ENCODE assay signal across 39 cellular contexts in the genomic region with DNA sequence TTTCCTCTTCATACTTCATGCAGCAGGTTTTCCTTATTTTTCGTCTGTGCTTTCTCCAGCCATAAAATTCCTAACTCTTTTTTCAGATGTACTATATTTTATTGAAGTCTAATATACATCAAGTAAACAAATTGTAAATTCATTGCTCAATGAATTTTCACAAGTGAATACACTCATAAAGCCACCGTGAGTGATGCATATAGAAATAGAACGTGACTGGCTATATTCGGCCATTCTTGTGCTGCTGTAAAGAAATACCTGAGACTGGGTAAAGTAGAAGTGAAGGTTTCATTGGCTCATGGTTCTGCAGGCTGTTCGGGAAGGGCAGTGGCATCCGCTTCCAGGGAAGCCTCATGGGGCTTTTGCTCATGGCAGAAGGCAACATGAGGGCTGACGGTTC.
"Had no signal": no experiment of that assay in that cellular context is flagged by ENCODE, and none has a peak within 500 bp of the region (broad histone marks: within the 10 kb centered on the region; RNA-seq: fewer than 3 reads in every experiment).

No MANE protein-coding gene starts in this region.

- H3K36me3 ChIP-seq: adrenal gland, ascending aorta, brain microvascular endothelial cell, breast epithelium, cardiac muscle cell had no signal

- H3K27me3 Mint-ChIP-seq: activated naive CD4-positive, alpha-beta T cell treated with anti-CD3 and anti-CD28 coated beads, Interleukin-2, amount 10 ng/mL, durations not matched to agents 7 days and 5 days; activated naive CD4-positive, alpha-beta T cell treated with anti-CD3 and anti-CD28 coated beads, Interleukin-2, amount 50 U/mL, for 24 hours; activated naive CD8-positive, alpha-beta T cell treated with anti-CD3 and anti-CD28 coated beads for 36 hours; activated naive CD8-positive, alpha-beta T cell treated with anti-CD3 and anti-CD28 coated beads, Interleukin-2, amount 10 ng/mL, durations not matched to agents 7 days and 5 days; activated naive CD8-positive, alpha-beta T cell treated with anti-CD3 and anti-CD28 coated beads, Interleukin-2, amount 50 U/mL, for 24 hours; activated T-cell treated with anti-CD3 and anti-CD28 coated beads, Interleukin-2, amount 50 U/mL, for 24 hours; activated T-helper 17 cell treated with anti-CD3 and anti-CD28 coated beads, Interleukin-2, amount 50 U/mL, for 72 hours; central memory CD8-positive, alpha-beta T cell had no signal

- H3K4me1 Mint-ChIP-seq: activated naive CD4-positive, alpha-beta T cell treated with anti-CD3 and anti-CD28 coated beads, Interleukin-2, amount 10 ng/mL, durations not matched to agents 7 days and 5 days; activated naive CD4-positive, alpha-beta T cell treated with anti-CD3 and anti-CD28 coated beads, Interleukin-2, amount 50 U/mL, for 24 hours; activated naive CD8-positive, alpha-beta T cell treated with anti-CD3 and anti-CD28 coated beads for 36 hours; activated naive CD8-positive, alpha-beta T cell treated with anti-CD3 and anti-CD28 coated beads, Interleukin-2, amount 10 ng/mL, durations not matched to agents 7 days and 5 days; activated naive CD8-positive, alpha-beta T cell treated with anti-CD3 and anti-CD28 coated beads, Interleukin-2, amount 50 U/mL, for 24 hours; activated T-helper 17 cell treated with anti-CD3 and anti-CD28 coated beads, Interleukin-2, amount 50 U/mL, for 72 hours; brain; central memory CD8-positive, alpha-beta T cell had no signal

- H3K4me1 ChIP-seq: adrenal gland, ascending aorta, body of pancreas, breast epithelium had no signal

- FAIRE-seq: astrocyte, bronchial epithelial cell had no signal

- H3K4me3 ChIP-seq: adrenal gland, ascending aorta, body of pancreas, breast epithelium, cardiac muscle cell had no signal

- H3K4me3 Mint-ChIP-seq: activated naive CD4-positive, alpha-beta T cell treated with anti-CD3 and anti-CD28 coated beads for 36 hours; activated naive CD4-positive, alpha-beta T cell treated with anti-CD3 and anti-CD28 coated beads, Interleukin-2, amount 10 ng/mL, durations not matched to agents 7 days and 5 days; activated naive CD4-positive, alpha-beta T cell treated with anti-CD3 and anti-CD28 coated beads, Interleukin-2, amount 50 U/mL, for 24 hours; activated naive CD8-positive, alpha-beta T cell; activated naive CD8-positive, alpha-beta T cell treated with anti-CD3 and anti-CD28 coated beads for 36 hours; activated naive CD8-positive, alpha-beta T cell treated with anti-CD3 and anti-CD28 coated beads, Interleukin-2, amount 10 ng/mL, durations not matched to agents 7 days and 5 days; activated naive CD8-positive, alpha-beta T cell treated with anti-CD3 and anti-CD28 coated beads, Interleukin-2, amount 50 U/mL, for 24 hours; activated T-cell treated with anti-CD3 and anti-CD28 coated beads, Interleukin-2, amount 50 U/mL, for 24 hours; activated T-cell treated with anti-CD3 and anti-CD28 coated beads, Interleukin-2, amount 50 U/mL, for 4 hours; activated T-cell treated with anti-CD3 and anti-CD28 coated beads, Interleukin-2, amount 50 U/mL, for 72 hours; activated T-helper 1 cell treated with anti-CD3 and anti-CD28 coated beads, Interleukin-12 subunit alpha, Interleukin-12 subunit beta, Interleukin-2, Interleukin-4 antibody, amounts not matched to agents 30 ng/mL and 10 ng/mL and 1 ng/mL, durations not matched to agents 14 hours and 24 hours and 36 hours; activated T-helper 17 cell treated with anti-CD3 and anti-CD28 coated beads, Interleukin-2, amount 50 U/mL, for 72 hours; brain; central memory CD8-positive, alpha-beta T cell had no signal

- ATAC-seq: activated naive CD4-positive, alpha-beta T cell treated with anti-CD3 and anti-CD28 coated beads, Interleukin-2, amount 50 U/mL, for 72 hours; activated naive CD8-positive, alpha-beta T cell treated with anti-CD3 and anti-CD28 coated beads, Interleukin-2, amount 50 U/mL, for 24 hours; activated T-cell treated with anti-CD3 and anti-CD28 coated beads, Interleukin-2, amount 50 U/mL, for 4 hours; activated T-cell treated with anti-CD3 and anti-CD28 coated beads, Interleukin-2, amount 50 U/mL, for 72 hours; activated T-helper 17 cell treated with anti-CD3 and anti-CD28 coated beads, Interleukin-2, amount 50 U/mL, for 72 hours; body of pancreas had no signal

- H3K27me3 ChIP-seq: adrenal gland, ascending aorta, body of pancreas, brain microvascular endothelial cell, breast epithelium, cardiac muscle cell had no signal

- H3K36me3 Mint-ChIP-seq: activated naive CD4-positive, alpha-beta T cell treated with anti-CD3 and anti-CD28 coated beads, Interleukin-2, amount 10 ng/mL, durations not matched to agents 7 days and 5 days; activated naive CD4-positive, alpha-beta T cell treated with anti-CD3 and anti-CD28 coated beads, Interleukin-2, amount 50 U/mL, for 24 hours; activated naive CD8-positive, alpha-beta T cell; activated naive CD8-positive, alpha-beta T cell treated with anti-CD3 and anti-CD28 coated beads, Interleukin-2, amount 10 ng/mL, durations not matched to agents 7 days and 5 days; brain had no signal

- H3K27ac ChIP-seq: adrenal gland, ascending aorta, body of pancreas, brain microvascular endothelial cell, breast epithelium, cardiac muscle cell had no signal

- H3K27ac Mint-ChIP-seq: activated naive CD4-positive, alpha-beta T cell treated with anti-CD3 and anti-CD28 coated beads for 36 hours; activated naive CD4-positive, alpha-beta T cell treated with anti-CD3 and anti-CD28 coated beads, Interleukin-2, amount 10 ng/mL, durations not matched to agents 7 days and 5 days; activated naive CD4-positive, alpha-beta T cell treated with anti-CD3 and anti-CD28 coated beads, Interleukin-2, amount 50 U/mL, for 24 hours; activated naive CD4-positive, alpha-beta T cell treated with anti-CD3 and anti-CD28 coated beads, Interleukin-2, amount 50 U/mL, for 72 hours; activated naive CD8-positive, alpha-beta T cell; activated naive CD8-positive, alpha-beta T cell treated with anti-CD3 and anti-CD28 coated beads for 36 hours; activated naive CD8-positive, alpha-beta T cell treated with anti-CD3 and anti-CD28 coated beads, Interleukin-2, amount 10 ng/mL, durations not matched to agents 7 days and 5 days; activated naive CD8-positive, alpha-beta T cell treated with anti-CD3 and anti-CD28 coated beads, Interleukin-2, amount 50 U/mL, for 24 hours; activated T-cell treated with anti-CD3 and anti-CD28 coated beads, Interleukin-2, amount 50 U/mL, for 24 hours; activated T-cell treated with anti-CD3 and anti-CD28 coated beads, Interleukin-2, amount 50 U/mL, for 72 hours; activated T-helper 1 cell treated with anti-CD3 and anti-CD28 coated beads, Interleukin-12 subunit alpha, Interleukin-12 subunit beta, Interleukin-2, Interleukin-4 antibody, amounts not matched to agents 30 ng/mL and 10 ng/mL and 1 ng/mL, durations not matched to agents 14 hours and 24 hours and 36 hours; activated T-helper 17 cell treated with anti-CD3 and anti-CD28 coated beads, Interleukin-2, amount 50 U/mL, for 72 hours; activated T-helper 2 cell treated with anti-CD3 and anti-CD28 coated beads, Interferon-gamma antibody, Interleukin-2, Interleukin-4, amounts not matched to agents 10 μg/mL and 5 μg/mL and 100 μg/mL, durations not matched to agents 14 hours and 24 hours and 36 hours; brain had no signal

- H3K9me3 ChIP-seq: adrenal gland, ascending aorta, body of pancreas had no signal

- DNase-seq: activated effector memory CD4-positive, alpha-beta T cell treated with anti-CD3 and anti-CD28 coated beads, Interleukin-2, amount 50 U/mL, for 16 hours; activated effector memory CD4-positive, alpha-beta T cell treated with Interleukin-2 at 50 U/mL for 16 hours; activated gamma-delta T cell; activated gamma-delta T cell treated with Interleukin-2 at 50 U/mL for 16 hours; activated naive CD4-positive, alpha-beta T cell; activated naive CD4-positive, alpha-beta T cell treated with anti-CD3 and anti-CD28 coated beads for 36 hours; activated naive CD4-positive, alpha-beta T cell treated with anti-CD3 and anti-CD28 coated beads, Interleukin-2, amount 10 ng/mL, durations not matched to agents 7 days and 5 days; activated naive CD4-positive, alpha-beta T cell treated with anti-CD3 and anti-CD28 coated beads, Interleukin-2, amount 50 U/mL, for 16 hours; activated naive CD4-positive, alpha-beta T cell treated with Interleukin-2 at 50 U/mL for 16 hours; activated naive CD8-positive, alpha-beta T cell treated with anti-CD3 and anti-CD28 coated beads for 36 hours; activated naive CD8-positive, alpha-beta T cell treated with anti-CD3 and anti-CD28 coated beads, Interleukin-2, amount 10 ng/mL, durations not matched to agents 7 days and 5 days; activated naive CD8-positive, alpha-beta T cell treated with anti-CD3 and anti-CD28 coated beads, Interleukin-2, amount 50 U/mL, for 24 hours; activated T-cell treated with anti-CD3 and anti-CD28 coated beads, Interleukin-2, amount 50 U/mL, for 1 hour; activated T-cell treated with anti-CD3 and anti-CD28 coated beads, Interleukin-2, amount 50 U/mL, for 24 hours; activated T-cell treated with anti-CD3 and anti-CD28 coated beads, Interleukin-2, amount 50 U/mL, for 4 hours; activated T-cell treated with anti-CD3 and anti-CD28 coated beads, Interleukin-2, amount 50 U/mL, for 48 hours; activated T-cell treated with anti-CD3 and anti-CD28 coated beads, Interleukin-2, amount 50 U/mL, for 72 hours; adrenal gland; amniotic stem cell; anterior cingulate cortex; aorta; body of pancreas; brain microvascular endothelial cell; caudate nucleus; central memory CD4-positive, alpha-beta T cell; cerebellar nuclear complex had no signal
